Comparison of ENCODE assay signal across 26 cellular contexts in genomic region chr4:125016892-125017299, GRCh38.
DNase-seq lines count a peak whose midpoint lies in the region; ATAC-seq, FAIRE-seq and TF ChIP-seq lines count a peak whose summit lies in the region.
"Had no signal": no experiment of that assay in that cellular context is flagged by ENCODE, and none has a peak within 500 bp of the region (broad histone marks: within the 10 kb centered on the region; RNA-seq: fewer than 3 reads in every experiment).

No MANE protein-coding gene starts in this region.

- no peak overlapping the region for H3K4me3 ChIP-seq in A549
- no peak overlapping the region for H3K4me3 ChIP-seq in GM12865 (ENCODE audit: low read depth, low read length)
- no peak overlapping the region for H3K4me3 ChIP-seq in SK-N-SH (ENCODE audit: low read depth in 2 of 2, low read length in 1 of 2)
- H3K4me3 ChIP-seq: left lung, Peyer's patch, SJCRH30, skin epidermis, suprapubic skin, upper lobe of left lung had no signal

- no peak for FAIRE-seq in A549 (lab: Jason Lieb, UNC)
- FAIRE-seq: colon had no signal

- TF ChIP-seq RAD21 in A549 (conservative IDR thresholded peaks at IDR 0.05 in 1 of 2, IDR thresholded peaks at IDR 0.05 in 1 of 2) (no peak), SK-N-SH (IDR thresholded peaks at IDR 0.05; ENCODE audit: low read length) (no peak)

- no peak for ATAC-seq in A549
- ATAC-seq: left lung; naive thymus-derived CD8-positive, alpha-beta T cell; stimulated activated naive B cell treated with anti-CD40 and anti-IgM and Interleukin-4, amounts not matched to agents 10 μg/mL and 1 μg/mL and 100 μg/mL, for 72 hours had no signal

- H3K4me1 ChIP-seq in A549 (no peaks in the 10 kb centered on the region), SK-N-SH (ENCODE audit: control insufficient read depth in 1 of 2, insufficient read depth in 2 of 2, low read depth in 1 of 2, low read length in 1 of 2) (peaks cover 0 to 6% of the 10 kb centered on the region in 2 experiments; a peak in 2 of 4 replicates)
- H3K4me1 ChIP-seq: Peyer's patch, SJCRH30, suprapubic skin, upper lobe of left lung had no signal

- no peak overlapping the region for H3K27ac ChIP-seq in A549
- no peak overlapping the region; a peak in 1 of 4 replicates for H3K27ac ChIP-seq in SK-N-SH (ENCODE audit: low read depth in 2 of 2, low read length in 1 of 2)
- H3K27ac ChIP-seq: epithelial cell of prostate, left lung, Peyer's patch, SJCRH30, skin epidermis, suprapubic skin, upper lobe of left lung had no signal

- POLR2A ChIA-PET in A549 (lab: Yijun Ruan, JAX) = no interaction called here
- POLR2A ChIA-PET in SK-N-SH (lab: Yijun Ruan, JAX) = no interaction called here

- no peaks in the 10 kb centered on the region for H3K9me3 ChIP-seq in A549
- peaks cover 5% of the 10 kb centered on the region; the same call in 1 of the 2 replicates for H3K9me3 ChIP-seq in SK-N-SH
- H3K9me3 ChIP-seq: Peyer's patch, suprapubic skin had no signal

- H3K4me2 ChIP-seq in A549 = no peak overlapping the region
- H3K4me2 ChIP-seq in SK-N-SH = no peak overlapping the region

- peaks cover 0 to 6% of the 10 kb centered on the region in 2 experiments for H3K36me3 ChIP-seq in SK-N-SH (replicated peaks in 1 of 2; ENCODE audit: control insufficient read depth in 1 of 2, insufficient read depth in 2 of 2, low read length in 1 of 2)
- H3K36me3 ChIP-seq: left lung, Peyer's patch, SJCRH30, suprapubic skin, upper lobe of left lung had no signal

- TF ChIP-seq CTCF in A549 (IDR thresholded peaks at IDR 0.05) = no peak
- TF ChIP-seq CTCF in GM12865 (IDR thresholded peaks at IDR 0.05; ENCODE audit: insufficient read depth, low read depth, low read length, missing control alignments) = no peak
- TF ChIP-seq CTCF in SK-N-SH (IDR thresholded peaks at IDR 0.05) = no peak

- no peak for TF ChIP-seq POLR2A in A549 (IDR thresholded peaks at IDR 0.05; ENCODE audit: low read length)

- TF ChIP-seq EP300 in A549 (IDR thresholded peaks at IDR 0.05) = no peak
- peak in 1 of 2 experiments; percentile 54; a peak in 1 of 4 replicates for TF ChIP-seq EP300 in SK-N-SH (IDR thresholded peaks at IDR 0.05; ENCODE audit: borderline replicate concordance in 1 of 2, low read depth in 1 of 2, low read length in 1 of 2)

- H2AFZ ChIP-seq in SK-N-SH (ENCODE audit: low read depth) = no peak overlapping the region

- 60% methylated on average over 5 of the region's 5 CpGs for WGBS in A549 (ENCODE audit: missing lambda C conversion rate)
- 43% methylated on average over 4 of the region's 5 CpGs for WGBS in SK-N-SH (ENCODE audit: low lambda C conversion rate)

- DNase-seq in A549 (ENCODE audit: low read depth in 1 of 2, low spot score in 1 of 2) (no peak), GM12865 (ENCODE audit: low read depth) (peak; percentile 2), SK-N-SH (peak; percentile 28), left kidney (ENCODE audit: low read depth, low spot score) (peak; percentile 75), SKM-1 treated with dmso at 0.1 percent for 144 hours (lab: John Stamatoyannopoulos, UW; ENCODE audit: unreplicated experiment) (no peak), A172 (ENCODE audit: low spot score) (no peak), glomerular visceral epithelial cell (ENCODE audit: extremely low spot score) (no peak)
- DNase-seq: activated B cell treated with CpG ODN at 0.5 μM for 24 hours; activated CD4-positive, alpha-beta T cell treated with anti-CD3 and anti-CD28 coated beads, Interleukin-2, amount 10 ng/mL, durations not matched to agents 7 days and 5 days; C1 segment of cervical spinal cord; COR-L47; effector CD8-positive, alpha-beta T cell; midbrain; naive thymus-derived CD8-positive, alpha-beta T cell; NCI-H187 treated with DMSO at 0.1 percent for 48 hours; NCI-H2227 treated with DMSO at 0.1 percent for 48 hours; NCI-H774; Peyer's patch; SJCRH30; stimulated activated naive B cell treated with anti-CD40 and anti-IgM and Interleukin-4, amounts not matched to agents 10 μg/mL and 1 μg/mL and 100 μg/mL, for 72 hours; upper lobe of left lung had no signal

- H3K9me2 ChIP-seq in SK-N-SH = no peaks in the 10 kb centered on the region

- CTCF ChIA-PET in A549 (lab: Yijun Ruan, JAX) (no interaction called here), SK-N-SH (lab: Yijun Ruan, JAX) (no interaction called here)

- H3K79me2 ChIP-seq in SK-N-SH (ENCODE audit: insufficient read depth) = no peaks in the 10 kb centered on the region

- H3F3A ChIP-seq in SK-N-SH (replicated peaks; ENCODE audit: insufficient read depth) = no peaks in the 10 kb centered on the region

- no peaks in the 10 kb centered on the region for H4K20me1 ChIP-seq in SK-N-SH (ENCODE audit: insufficient read depth)

- no peaks in the 10 kb centered on the region for H3K27me3 ChIP-seq in SK-N-SH (ENCODE audit: insufficient read depth)
- H3K27me3 ChIP-seq: left lung, Peyer's patch, SJCRH30, suprapubic skin, upper lobe of left lung had no signal

- no peak overlapping the region for H3K9ac ChIP-seq in SK-N-SH

TF ChIP-seq in A549, 52 proteins besides CTCF, POLR2A, EP300 and RAD21:
- TF ChIP-seq HOXB13 (CRISPR knock-in tag; IDR thresholded peaks at IDR 0.05; ENCODE audit: low read depth) = no peak
- TF ChIP-seq MAFK (IDR thresholded peaks at IDR 0.05; ENCODE audit: partially characterized antibody) = peak; percentile 61

TF ChIP-seq in SK-N-SH, 30 proteins besides CTCF, POLR2A, EP300 and RAD21:
- no peak for TF ChIP-seq SIN3A (IDR thresholded peaks at IDR 0.05; ENCODE audit: borderline replicate concordance, low read depth, low read length)
- no peak for TF ChIP-seq RFX5 (IDR thresholded peaks at IDR 0.05; ENCODE audit: low read length)
- no peak for TF ChIP-seq EZH2phosphoT487 (IDR thresholded peaks at IDR 0.05; ENCODE audit: borderline replicate concordance, low read depth)
- TF ChIP-seq GATA2 (CRISPR knock-in tag; IDR thresholded peaks at IDR 0.05) = peak; percentile 65
- TF ChIP-seq TCF12 (IDR thresholded peaks at IDR 0.05) = peak; percentile 33; the same call in 1 of the 2 replicates
- no peak for TF ChIP-seq PBX3 (IDR thresholded peaks at IDR 0.05)
- TF ChIP-seq FOXJ3 (CRISPR knock-in tag; IDR thresholded peaks at IDR 0.05) = peak; percentile 66; the same call in 1 of the 2 replicates
- TF ChIP-seq JUND (IDR thresholded peaks at IDR 0.05) = no peak
- no peak for TF ChIP-seq IRF3 (IDR thresholded peaks at IDR 0.05; ENCODE audit: low read depth, low read length)
- no peak for TF ChIP-seq YY1 (IDR thresholded peaks at IDR 0.05; ENCODE audit: low read depth)

Comparison
In these comparisons a context has a peak if more than half of its experiments do, and no peak if none do; other contexts are left out.
1. DNase-seq: peak in GM12865 (single experiment), SK-N-SH (single experiment) and left kidney (single experiment); none in A549 (0 of 2), SKM-1 treated with dmso at 0.1 percent for 144 hours (single experiment), A172 (single experiment) and glomerular visceral epithelial cell (single experiment).